In genomic region chr4:113481820-113482219, GRCh38 we compare ENCODE assay signal across 25 cellular contexts.
"Had no signal": no experiment of that assay in that cellular context is flagged by ENCODE, and none has a peak within 500 bp of the region (broad histone marks: within the 10 kb centered on the region; RNA-seq: fewer than 3 reads in every experiment).

No MANE protein-coding gene starts in this region.

- H3K4me1 Mint-ChIP-seq: endodermal cell, neural crest cell had no signal

- DNase-seq: activated CD4-positive, alpha-beta T cell treated with anti-CD3 and anti-CD28 coated beads for 1 hour; activated CD4-positive, alpha-beta T cell treated with anti-CD3 and anti-CD28 coated beads, Interleukin-2, amount 50 U/mL, for 4 hours; activated CD8-positive, alpha-beta memory T cell treated with anti-CD3 and anti-CD28 coated beads, Interleukin-2, amount 50 U/mL, for 48 hours; activated effector memory CD4-positive, alpha-beta T cell treated with anti-CD3 and anti-CD28 coated beads, Interleukin-2, amount 50 U/mL, for 16 hours; activated naive CD4-positive, alpha-beta T cell treated with anti-CD3 and anti-CD28 coated beads, Interleukin-2, amount 50 U/mL, for 16 hours; activated T-cell treated with anti-CD3 and anti-CD28 coated beads, Interleukin-2, amount 50 U/mL, for 48 hours; cerebellar nuclear complex; endodermal cell; esophagus squamous epithelium; left colon; lower lobe of right lung; mesendoderm; mucosa of descending colon; naive thymus-derived CD4-positive, alpha-beta T cell; occipital lobe; sigmoid colon; stimulated activated CD4-positive, alpha-beta T cell treated with anti-CD3 and anti-CD28 coated beads, Interleukin-4, amount 100 ng/mL, for 4 hours; stimulated activated naive CD8-positive, alpha-beta T cell treated with anti-CD3 and anti-CD28 coated beads, Interleukin-15, amount 100 ng/mL, for 72 hours; T-cell; tibial artery had no signal

- ATAC-seq: gastroesophageal sphincter; left colon; lower lobe of right lung; mucosa of descending colon; naive thymus-derived CD4-positive, alpha-beta T cell; stimulated activated naive CD8-positive, alpha-beta T cell treated with anti-CD3 and anti-CD28 coated beads, Interleukin-15, amount 100 ng/mL, for 72 hours; T-cell had no signal

- H3K36me3 ChIP-seq: lower lobe of right lung, sigmoid colon had no signal

- H3K27ac ChIP-seq: coronary artery, esophagus squamous epithelium, gastroesophageal sphincter, lower lobe of right lung, sigmoid colon, tibial artery, VCaP had no signal

- H3K4me1 ChIP-seq: esophagus squamous epithelium, lower lobe of right lung, tibial artery had no signal

- H3K4me3 Mint-ChIP-seq: endodermal cell; naive thymus-derived CD4-positive, alpha-beta T cell; neural crest cell; stimulated activated naive CD8-positive, alpha-beta T cell treated with anti-CD3 and anti-CD28 coated beads, Interleukin-15, amount 100 ng/mL, for 72 hours; T-cell; T-helper 2 cell treated with Interferon-gamma antibody and Interleukin-4, amounts not matched to agents 5 μg/mL and 100 μg/mL, for 36 hours had no signal

- H3K27me3 Mint-ChIP-seq: naive thymus-derived CD4-positive, alpha-beta T cell; stimulated activated naive CD8-positive, alpha-beta T cell treated with anti-CD3 and anti-CD28 coated beads, Interleukin-15, amount 100 ng/mL, for 72 hours; T-cell had no signal

- H3K27ac Mint-ChIP-seq: endodermal cell; naive thymus-derived CD4-positive, alpha-beta T cell; stimulated activated naive CD8-positive, alpha-beta T cell treated with anti-CD3 and anti-CD28 coated beads, Interleukin-15, amount 100 ng/mL, for 72 hours; T-cell; T-helper 2 cell treated with Interferon-gamma antibody and Interleukin-4, amounts not matched to agents 5 μg/mL and 100 μg/mL, for 36 hours had no signal

- H3K4me3 ChIP-seq: coronary artery, esophagus squamous epithelium, gastroesophageal sphincter, lower lobe of right lung, mucosa of descending colon, sigmoid colon, tibial artery had no signal

- H3K27me3 ChIP-seq: esophagus squamous epithelium, gastroesophageal sphincter, sigmoid colon, tibial artery had no signal
